Comparison of ENCODE assay signal across 22 cellular contexts in genomic region chr9:106403081-106403480, GRCh38.
DNase-seq lines count a peak whose midpoint lies in the region; ATAC-seq, FAIRE-seq and TF ChIP-seq lines count a peak whose summit lies in the region.
"Had no signal": no experiment of that assay in that cellular context is flagged by ENCODE, and none has a peak within 500 bp of the region (broad histone marks: within the 10 kb centered on the region; RNA-seq: fewer than 3 reads in every experiment).

No MANE protein-coding gene starts in this region.

- peak; percentile 30 to 54; a peak in 2 of 6 replicates for ATAC-seq in A549
- ATAC-seq in CD4-positive, alpha-beta T cell (ENCODE audit: poor library complexity) = no peak
- ATAC-seq: activated CD4-positive, alpha-beta T cell treated with anti-CD3 and anti-CD28 coated beads for 36 hours; effector memory CD8-positive, alpha-beta T cell; K562; left colon; mucosa of descending colon; stimulated activated effector memory CD8-positive, alpha-beta T cell treated with anti-CD3 and anti-CD28 coated beads, Interleukin-12 subunit alpha, Interleukin-12 subunit beta, amount 100 ng/mL, for 72 hours had no signal

- H3K4me1 ChIP-seq in A549 = no peaks in the 10 kb centered on the region
- H3K4me1 ChIP-seq: tibial artery had no signal

- no peaks in the 10 kb centered on the region for H3K4me1 Mint-ChIP-seq in endothelial cell (ENCODE audit: unreplicated experiment)
- no peaks in the 10 kb centered on the region for H3K4me1 Mint-ChIP-seq in CD4-positive, alpha-beta T cell (ENCODE audit: low read depth)
- H3K4me1 Mint-ChIP-seq: activated CD4-positive, alpha-beta T cell treated with anti-CD3 and anti-CD28 coated beads for 36 hours; CD4-positive, CD25-positive, alpha-beta regulatory T cell; stimulated activated effector memory CD8-positive, alpha-beta T cell treated with anti-CD3 and anti-CD28 coated beads, Interleukin-12 subunit alpha, Interleukin-12 subunit beta, amount 100 ng/mL, for 72 hours had no signal

- no peaks in the 10 kb centered on the region for H3K9me3 Mint-ChIP-seq in endothelial cell (ENCODE audit: unreplicated experiment)
- peaks cover 4% of the 10 kb centered on the region for H3K9me3 Mint-ChIP-seq in CD4-positive, alpha-beta T cell

- intact Hi-C loops in CD4-positive, alpha-beta T cell (cut with DNase I, micrococcal nuclease) = no loop called here

- whole genome bisulfite sequencing in A549 (ENCODE audit: missing lambda C conversion rate) = 7% methylated on average over 1 of the region's 1 CpG

- H3K4me2 ChIP-seq in A549 = no peak overlapping the region

- DNase-seq in A549 (ENCODE audit: low read depth in 1 of 2, low spot score in 1 of 2) (peak in 1 of 2 experiments; percentile 51), HPDE6-E6E7 (ENCODE audit: extremely low spot score) (peak; percentile 47), astrocyte of the hippocampus (ENCODE audit: low read depth, low spot score) (peak; percentile 65), kidney glomerular epithelial cell (lab: John Stamatoyannopoulos, UW) (peak; percentile 80), SHP77 treated with DMSO at 0.1 percent for 48 hours (lab: John Stamatoyannopoulos, UW) (no peak), endothelial cell (ENCODE audit: low spot score) (no peak), T-helper 1 cell (no peak)
- DNase-seq in CD4-positive, alpha-beta T cell = no peak
- DNase-seq: ACHN; activated CD4-positive, alpha-beta T cell treated with anti-CD3 and anti-CD28 coated beads for 36 hours; CD4-positive, CD25-positive, alpha-beta regulatory T cell; DMS79; effector memory CD8-positive, alpha-beta T cell; H7; left colon; mucosa of descending colon; NCI-H1048; NCI-H526; tibial artery had no signal

- no peak for TF ChIP-seq POLR2A in A549 (IDR thresholded peaks at IDR 0.05; ENCODE audit: low read length)

- no peak for TF ChIP-seq RAD21 in A549 (conservative IDR thresholded peaks at IDR 0.05 in 1 of 2, IDR thresholded peaks at IDR 0.05 in 1 of 2)

- CTCF ChIA-PET in A549 (lab: Yijun Ruan, JAX) = interaction anchor here (0.8 kb wide), 1 partner anchor 12 kb away, joined by 3 read pairs; no protein-coding TSS in a partner anchor
- CTCF ChIA-PET in CD4-positive, alpha-beta T cell (lab: Charles Lee) = no interaction called here

- H3K9me3 ChIP-seq in A549 = no peaks in the 10 kb centered on the region
- no peaks in the 10 kb centered on the region for H3K9me3 ChIP-seq in CD4-positive, alpha-beta T cell (ENCODE audit: control insufficient read depth, low read length)
- H3K9me3 ChIP-seq: mucosa of descending colon, neutrophil, tibial artery had no signal

- TF ChIP-seq CTCF in A549 (IDR thresholded peaks at IDR 0.05) = no peak
- TF ChIP-seq CTCF in endothelial cell (IDR thresholded peaks at IDR 0.05; ENCODE audit: unreplicated experiment) = no peak
- no peak for TF ChIP-seq CTCF in CD4-positive, alpha-beta T cell (IDR thresholded peaks at IDR 0.05)

- no peak overlapping the region for H3K27ac ChIP-seq in A549
- H3K27ac ChIP-seq in CD4-positive, alpha-beta T cell (ENCODE audit: low read depth, low read length) = no peak overlapping the region
- H3K27ac ChIP-seq: neutrophil, tibial artery had no signal

- no peak overlapping the region for H3K4me3 Mint-ChIP-seq in endothelial cell (ENCODE audit: unreplicated experiment)
- H3K4me3 Mint-ChIP-seq in CD4-positive, alpha-beta T cell = no peak overlapping the region
- H3K4me3 Mint-ChIP-seq: activated CD4-positive, alpha-beta T cell treated with anti-CD3 and anti-CD28 coated beads for 36 hours; CD4-positive, CD25-positive, alpha-beta regulatory T cell; effector memory CD8-positive, alpha-beta T cell; stimulated activated effector memory CD8-positive, alpha-beta T cell treated with anti-CD3 and anti-CD28 coated beads, Interleukin-12 subunit alpha, Interleukin-12 subunit beta, amount 100 ng/mL, for 72 hours had no signal

- H3K27me3 ChIP-seq in CD4-positive, alpha-beta T cell (ENCODE audit: control insufficient read depth, insufficient read depth, low read length) = no peaks in the 10 kb centered on the region
- H3K27me3 ChIP-seq: neutrophil, tibial artery had no signal

- no peaks in the 10 kb centered on the region for H3K27me3 Mint-ChIP-seq in endothelial cell (ENCODE audit: unreplicated experiment)
- no peaks in the 10 kb centered on the region for H3K27me3 Mint-ChIP-seq in CD4-positive, alpha-beta T cell
- H3K27me3 Mint-ChIP-seq: activated CD4-positive, alpha-beta T cell treated with anti-CD3 and anti-CD28 coated beads for 36 hours; CD4-positive, CD25-positive, alpha-beta regulatory T cell; effector memory CD8-positive, alpha-beta T cell had no signal

- no peak for TF ChIP-seq EP300 in A549 (IDR thresholded peaks at IDR 0.05)

- H3K27ac Mint-ChIP-seq in endothelial cell (ENCODE audit: unreplicated experiment) = no peak overlapping the region
- H3K27ac Mint-ChIP-seq in CD4-positive, alpha-beta T cell = no peak overlapping the region
- H3K27ac Mint-ChIP-seq: activated CD4-positive, alpha-beta T cell treated with anti-CD3 and anti-CD28 coated beads for 36 hours; CD4-positive, CD25-positive, alpha-beta regulatory T cell; effector memory CD8-positive, alpha-beta T cell; stimulated activated effector memory CD8-positive, alpha-beta T cell treated with anti-CD3 and anti-CD28 coated beads, Interleukin-12 subunit alpha, Interleukin-12 subunit beta, amount 100 ng/mL, for 72 hours had no signal

- POLR2A ChIA-PET in A549 (lab: Yijun Ruan, JAX) = no interaction called here
- POLR2A ChIA-PET in CD4-positive, alpha-beta T cell (lab: Charles Lee) = no interaction called here

- FAIRE-seq in A549 (lab: Jason Lieb, UNC) = no peak
- FAIRE-seq: K562 had no signal

- H3K36me3 Mint-ChIP-seq in endothelial cell (ENCODE audit: low read depth, unreplicated experiment) = no peaks in the 10 kb centered on the region
- no peaks in the 10 kb centered on the region for H3K36me3 Mint-ChIP-seq in CD4-positive, alpha-beta T cell (ENCODE audit: low read depth)
- H3K36me3 Mint-ChIP-seq: CD4-positive, CD25-positive, alpha-beta regulatory T cell; stimulated activated effector memory CD8-positive, alpha-beta T cell treated with anti-CD3 and anti-CD28 coated beads, Interleukin-12 subunit alpha, Interleukin-12 subunit beta, amount 100 ng/mL, for 72 hours had no signal

- no peak overlapping the region for H3K4me3 ChIP-seq in A549
- H3K4me3 ChIP-seq: K562, mucosa of descending colon, tibial artery had no signal

TF ChIP-seq in A549, 52 proteins besides CTCF, POLR2A, EP300 and RAD21:
- TF ChIP-seq FOSL2 (IDR thresholded peaks at IDR 0.05) (no peak), FOSL2 (CRISPR knock-in tag; IDR thresholded peaks at IDR 0.05) (peak; percentile 51), SMC3 (IDR thresholded peaks at IDR 0.05) (no peak), EHF (CRISPR knock-in tag; IDR thresholded peaks at IDR 0.05) (no peak), HOXB5 (CRISPR knock-in tag; IDR thresholded peaks at IDR 0.05) (no peak), KDM5A (IDR thresholded peaks at IDR 0.05) (no peak), GATA3 (IDR thresholded peaks at IDR 0.05; ENCODE audit: borderline replicate concordance) (peak; percentile 69; the same call in 1 of the 2 replicates), NR3C1 (IDR thresholded peaks at IDR 0.05) (no peak)

Comparison
In these comparisons a context has a peak if more than half of its experiments do, and no peak if none do; other contexts are left out.
1. DNase-seq: peak in HPDE6-E6E7 (single experiment), astrocyte of the hippocampus (single experiment) and kidney glomerular epithelial cell (single experiment); none in SHP77 treated with DMSO at 0.1 percent for 48 hours (single experiment), endothelial cell (single experiment), CD4-positive, alpha-beta T cell (0 of 10) and T-helper 1 cell (0 of 5).